ENCODE assay signal across 13 cellular contexts in genomic region chr12:108313236-108313608, GRCh38. TPM values are rescaled to one million over a fixed set of nuclear protein-coding genes. Genes with fewer than 3 reads are reported as not detected.
DNase-seq lines count a peak whose midpoint lies in the region; ATAC-seq, FAIRE-seq and TF ChIP-seq lines count a peak whose summit lies in the region.
"Had no signal": no experiment of that assay in that cellular context is flagged by ENCODE, and none has a peak within 500 bp of the region (broad histone marks: within the 10 kb centered on the region; RNA-seq: fewer than 3 reads in every experiment).

No MANE protein-coding gene starts in this region.

- CTCF ChIA-PET in CD8-positive, alpha-beta T cell (lab: Charles Lee) = interaction anchor here (1.3 kb wide), 1 partner anchor 10 kb away, joined by 6 read pairs; no protein-coding TSS in a partner anchor

- POLR2A ChIA-PET in CD8-positive, alpha-beta T cell (lab: Charles Lee) = interaction anchor here (1.1 to 1.9 kb wide), 3 partner anchors 8 to 14 kb away, joined by 3 to 6 read pairs (median 3); no protein-coding TSS in a partner anchor

- no peak for FAIRE-seq in pancreas (lab: Jason Lieb, UNC)

- TF ChIP-seq EP300 in gastroesophageal sphincter (IDR thresholded peaks at IDR 0.05) = no peak

- no peaks in the 10 kb centered on the region for H3K9me3 Mint-ChIP-seq in CD8-positive, alpha-beta T cell

- H3K27me3 ChIP-seq in CD8-positive, alpha-beta T cell (ENCODE audit: insufficient read depth, low read length) = no peaks in the 10 kb centered on the region
- H3K27me3 ChIP-seq in gastroesophageal sphincter (no peaks in the 10 kb centered on the region), pancreas (no peaks in the 10 kb centered on the region)
- H3K27me3 ChIP-seq: SJCRH30 had no signal

- H3K4me3 ChIP-seq in CD8-positive, alpha-beta T cell (ENCODE audit: low read depth, low read length) = no peak overlapping the region
- H3K4me3 ChIP-seq in gastroesophageal sphincter (no peak overlapping the region), pancreas (no peak overlapping the region)
- H3K4me3 ChIP-seq: SJCRH30 had no signal

- WGBS in gastroesophageal sphincter (ENCODE audit: low coverage in 1 of 2), 2 donors = 40% methylated on average over 1 of the region's 3 CpGs
- 56 to 69% methylated on average over 3 of the region's 3 CpGs for WGBS in pancreas, 2 donors

- no peaks in the 10 kb centered on the region for H3K36me3 Mint-ChIP-seq in CD8-positive, alpha-beta T cell
- H3K36me3 Mint-ChIP-seq: naive thymus-derived CD8-positive, alpha-beta T cell had no signal

- no peak for TF ChIP-seq POLR2A in gastroesophageal sphincter (IDR thresholded peaks at IDR 0.05)

- H3K4me3 Mint-ChIP-seq in CD8-positive, alpha-beta T cell = peak overlapping the region; percentile 76

- H3K36me3 ChIP-seq in CD8-positive, alpha-beta T cell (ENCODE audit: insufficient read depth, low read length) = no peaks in the 10 kb centered on the region
- no peaks in the 10 kb centered on the region for H3K36me3 ChIP-seq in gastroesophageal sphincter
- no peaks in the 10 kb centered on the region for H3K36me3 ChIP-seq in pancreas
- H3K36me3 ChIP-seq: SJCRH30 had no signal

- TF ChIP-seq CTCF in CD8-positive, alpha-beta T cell (IDR thresholded peaks at IDR 0.05) = no peak
- no peak for TF ChIP-seq CTCF in gastroesophageal sphincter (IDR thresholded peaks at IDR 0.05)
- TF ChIP-seq CTCF in pancreas (IDR thresholded peaks at IDR 0.05) = no peak

- DNase-seq in CD8-positive, alpha-beta T cell = no peak
- DNase-seq in OCI-M1 (lab: John Stamatoyannopoulos, UW) (peak; percentile 53), pancreas (no peak), cortex of kidney (lab: John Stamatoyannopoulos, UW) (no peak), NCI-H748 (lab: John Stamatoyannopoulos, UW; ENCODE audit: unreplicated experiment) (no peak)
- no peak for DNase-seq in activated CD4-positive, CD25-positive, alpha-beta regulatory T cell (lab: John Stamatoyannopoulos, UW)
- DNase-seq: activated CD8-positive, alpha-beta memory T cell treated with anti-CD3 and anti-CD28 coated beads, Interleukin-2, amount 50 U/mL, for 4 hours; GOT3; NCI-H2029 had no signal

- peaks cover 42% of the 10 kb centered on the region for H3K4me1 Mint-ChIP-seq in CD8-positive, alpha-beta T cell (ENCODE audit: low read depth)

- no peak for ATAC-seq in CD8-positive, alpha-beta T cell
- ATAC-seq in gastroesophageal sphincter (no peak), pancreas (peak in 3 of 4 donors; percentile 22 to 51 (median 44)), HG02571 (IDR thresholded peaks at IDR 0.05; ENCODE audit: unreplicated experiment) (no peak)

- H3K27ac Mint-ChIP-seq in CD8-positive, alpha-beta T cell = peak overlapping the region; percentile 85

- H3K9me3 ChIP-seq in CD8-positive, alpha-beta T cell (ENCODE audit: low read length) = no peaks in the 10 kb centered on the region
- H3K9me3 ChIP-seq in gastroesophageal sphincter = no peaks in the 10 kb centered on the region
- H3K9me3 ChIP-seq in pancreas = no peaks in the 10 kb centered on the region

- no peak overlapping the region for H3K27ac ChIP-seq in CD8-positive, alpha-beta T cell (ENCODE audit: low read depth, low read length)
- peak overlapping the region in 3 of 4 donors; percentile 63 to 72 (median 70) for H3K27ac ChIP-seq in gastroesophageal sphincter
- peak overlapping the region; percentile 10 to 62 (median 42) for H3K27ac ChIP-seq in pancreas
- H3K27ac ChIP-seq: SJCRH30 had no signal

- H3K27me3 Mint-ChIP-seq in CD8-positive, alpha-beta T cell (ENCODE audit: low read depth) = no peaks in the 10 kb centered on the region

- H3K4me1 ChIP-seq in CD8-positive, alpha-beta T cell (ENCODE audit: insufficient read depth, low read length) = peaks cover 25% of the 10 kb centered on the region
- H3K4me1 ChIP-seq in gastroesophageal sphincter = peaks cover 0 to 66% (median 17%) of the 10 kb centered on the region in 3 donors
- H3K4me1 ChIP-seq in pancreas = peaks cover 0 to 10% (median 0%) of the 10 kb centered on the region in 3 donors
- H3K4me1 ChIP-seq: SJCRH30 had no signal

- intact Hi-C loops in CD8-positive, alpha-beta T cell (cut with DNase I, micrococcal nuclease) = loop anchor here in 1 of 2 experiments (2.0 to 5.0 kb wide), 2 partner anchors 20 to 899 kb away; no protein-coding TSS in a partner anchor
- intact Hi-C loops in pancreas (cut with DNase I) = no loop called here

RNA-seq across cellular contexts. Expression of gene CMKLR1, which starts 25.9 kb away (rescaled TPM):
- total RNA-seq in CD8-positive, alpha-beta T cell = not detected
- total RNA-seq in gastroesophageal sphincter (10 to 100 TPM in 3 of 4 donors, 1 to 10 TPM in 1; 9.7 to 25.4 (median 13.0) TPM), pancreas (1 to 10 TPM; 1.1 to 7.4 (median 2.5) TPM)
- 1 to 10 TPM in 1 of 2 donors, under 1 TPM in 1; 0.95 to 1.2 TPM for polyA plus RNA-seq in pancreas

Comparison
In these comparisons a context has a peak if more than half of its experiments do, and no peak if none do; other contexts are left out.
1. ATAC-seq: peak in pancreas (3 of 4); none in CD8-positive, alpha-beta T cell (single experiment), gastroesophageal sphincter (single experiment) and HG02571 (single experiment).